In genomic region chr20:35279040-35279439, GRCh38 we compare ENCODE assay signal across 12 cellular contexts. TPM values are rescaled to one million over a fixed set of nuclear protein-coding genes. Genes with fewer than 3 reads are reported as not detected.
DNase-seq lines count a peak whose midpoint lies in the region; TF ChIP-seq lines count a peak whose summit lies in the region.
"Had no signal": no experiment of that assay in that cellular context is flagged by ENCODE, and none has a peak within 500 bp of the region (broad histone marks: within the 10 kb centered on the region; RNA-seq: fewer than 3 reads in every experiment).

No MANE protein-coding gene starts in this region.

- peaks cover 27% of the 10 kb centered on the region for H3K36me3 Mint-ChIP-seq in T-helper 1 cell treated with Interleukin-12 subunit alpha and Interleukin-12 subunit beta and Interleukin-4 antibody, amounts not matched to agents 30 μg/mL and 1 μg/mL, for 36 hours (ENCODE audit: low read depth)
- H3K36me3 Mint-ChIP-seq in activated T-helper 1 cell treated with anti-CD3 and anti-CD28 coated beads, Interleukin-12 subunit alpha, Interleukin-12 subunit beta, Interleukin-2, Interleukin-4 antibody, amounts not matched to agents 30 ng/mL and 10 ng/mL and 1 ng/mL, durations not matched to agents 14 hours and 24 hours and 36 hours (ENCODE audit: low read depth), result peaks cover 39% of the 10 kb centered on the region
- H3K36me3 Mint-ChIP-seq in immature natural killer cell, result peaks cover 7 to 26% (median 15%) of the 10 kb centered on the region in 3 donors

- no peak for TF ChIP-seq CTCF in stomach (IDR thresholded peaks at IDR 0.05)

- TF ChIP-seq EP300 in stomach (IDR thresholded peaks at IDR 0.05), result no peak

- no peaks in the 10 kb centered on the region for H3K9me3 Mint-ChIP-seq in T-helper 1 cell treated with Interleukin-12 subunit alpha and Interleukin-12 subunit beta and Interleukin-4 antibody, amounts not matched to agents 30 μg/mL and 1 μg/mL, for 36 hours
- no peaks in the 10 kb centered on the region for H3K9me3 Mint-ChIP-seq in activated T-helper 1 cell treated with anti-CD3 and anti-CD28 coated beads, Interleukin-12 subunit alpha, Interleukin-12 subunit beta, Interleukin-2, Interleukin-4 antibody, amounts not matched to agents 30 ng/mL and 10 ng/mL and 1 ng/mL, durations not matched to agents 14 hours and 24 hours and 36 hours
- no peaks in the 10 kb centered on the region for H3K9me3 Mint-ChIP-seq in immature natural killer cell

- peaks cover 21 to 74% (median 62%) of the 10 kb centered on the region in 4 donors for H3K36me3 ChIP-seq in stomach

- no peaks in the 10 kb centered on the region for H3K27me3 Mint-ChIP-seq in T-helper 1 cell treated with Interleukin-12 subunit alpha and Interleukin-12 subunit beta and Interleukin-4 antibody, amounts not matched to agents 30 μg/mL and 1 μg/mL, for 36 hours (ENCODE audit: low read depth)
- no peaks in the 10 kb centered on the region for H3K27me3 Mint-ChIP-seq in activated T-helper 1 cell treated with anti-CD3 and anti-CD28 coated beads, Interleukin-12 subunit alpha, Interleukin-12 subunit beta, Interleukin-2, Interleukin-4 antibody, amounts not matched to agents 30 ng/mL and 10 ng/mL and 1 ng/mL, durations not matched to agents 14 hours and 24 hours and 36 hours (ENCODE audit: insufficient read depth)
- peaks cover 0 to 7% (median 3%) of the 10 kb centered on the region in 3 donors for H3K27me3 Mint-ChIP-seq in immature natural killer cell (ENCODE audit: low read depth in 3 of 3)

- peaks cover 29 to 76% (median 69%) of the 10 kb centered on the region in 4 donors for H3K4me1 ChIP-seq in stomach

- H3K4me3 ChIP-seq in stomach, result no peak overlapping the region

- H3K27ac Mint-ChIP-seq in T-helper 1 cell treated with Interleukin-12 subunit alpha and Interleukin-12 subunit beta and Interleukin-4 antibody, amounts not matched to agents 30 μg/mL and 1 μg/mL, for 36 hours, result peak overlapping the region; percentile 79
- H3K27ac Mint-ChIP-seq in activated T-helper 1 cell treated with anti-CD3 and anti-CD28 coated beads, Interleukin-12 subunit alpha, Interleukin-12 subunit beta, Interleukin-2, Interleukin-4 antibody, amounts not matched to agents 30 ng/mL and 10 ng/mL and 1 ng/mL, durations not matched to agents 14 hours and 24 hours and 36 hours, result peak overlapping the region; percentile 62
- H3K27ac Mint-ChIP-seq in immature natural killer cell, result peak overlapping the region; percentile 89 to 97 (median 90)

- no peak for TF ChIP-seq POLR2A in stomach (IDR thresholded peaks at IDR 0.05)

- H3K4me1 Mint-ChIP-seq in T-helper 1 cell treated with Interleukin-12 subunit alpha and Interleukin-12 subunit beta and Interleukin-4 antibody, amounts not matched to agents 30 μg/mL and 1 μg/mL, for 36 hours (ENCODE audit: low read depth), result peaks cover 14% of the 10 kb centered on the region
- H3K4me1 Mint-ChIP-seq in activated T-helper 1 cell treated with anti-CD3 and anti-CD28 coated beads, Interleukin-12 subunit alpha, Interleukin-12 subunit beta, Interleukin-2, Interleukin-4 antibody, amounts not matched to agents 30 ng/mL and 10 ng/mL and 1 ng/mL, durations not matched to agents 14 hours and 24 hours and 36 hours (ENCODE audit: low read depth), result peaks cover 28% of the 10 kb centered on the region
- H3K4me1 Mint-ChIP-seq in immature natural killer cell, result peaks cover 35 to 36% of the 10 kb centered on the region in 2 donors

- H3K27ac ChIP-seq in stomach, result peak overlapping the region; percentile 96 to 99 (median 99)

- no peaks in the 10 kb centered on the region for H3K9me3 ChIP-seq in stomach

- H3K4me3 Mint-ChIP-seq in T-helper 1 cell treated with Interleukin-12 subunit alpha and Interleukin-12 subunit beta and Interleukin-4 antibody, amounts not matched to agents 30 μg/mL and 1 μg/mL, for 36 hours, result no peak overlapping the region
- H3K4me3 Mint-ChIP-seq in activated T-helper 1 cell treated with anti-CD3 and anti-CD28 coated beads, Interleukin-12 subunit alpha, Interleukin-12 subunit beta, Interleukin-2, Interleukin-4 antibody, amounts not matched to agents 30 ng/mL and 10 ng/mL and 1 ng/mL, durations not matched to agents 14 hours and 24 hours and 36 hours, result peak overlapping the region; percentile 79
- H3K4me3 Mint-ChIP-seq in immature natural killer cell, result peak overlapping the region in 1 of 5 donors; percentile 98

- H3K27me3 ChIP-seq in stomach, result no peaks in the 10 kb centered on the region

- 26 to 67% (median 50%) methylated on average over 3 to 5 of the region's 5 CpGs for WGBS in stomach, 5 donors

- intact Hi-C loops in activated T-helper 1 cell treated with anti-CD3 and anti-CD28 coated beads, Interleukin-12 subunit alpha, Interleukin-12 subunit beta, Interleukin-2, Interleukin-4 antibody, amounts not matched to agents 30 ng/mL and 10 ng/mL and 1 ng/mL, durations not matched to agents 14 hours and 24 hours and 36 hours (cut with micrococcal nuclease), result loop anchor here (5.0 to 10.0 kb wide), 3 partner anchors 324 to 574 kb away; partner anchors contain the start of genes GGT7, GSS, MYH7B and TP53INP2
- intact Hi-C loops in stomach (cut with DNase I; ENCODE audit: low total_unique reads), result no loop called here

- DNase-seq in T-helper 1 cell (no peak), immature natural killer cell (no peak), stomach (peak; percentile 82), NCI-H1436 treated with DMSO at 0.1 percent for 48 hours (lab: John Stamatoyannopoulos, UW) (no peak), NCI-H2107 treated with DMSO at 0.1 percent for 48 hours (lab: John Stamatoyannopoulos, UW; ENCODE audit: unreplicated experiment) (no peak)
- DNase-seq in activated T-helper 1 cell treated with anti-CD3 and anti-CD28 coated beads, Interleukin-12 subunit alpha, Interleukin-12 subunit beta, Interleukin-2, Interleukin-4 antibody, amounts not matched to agents 30 ng/mL and 10 ng/mL and 1 ng/mL, durations not matched to agents 14 hours and 24 hours and 36 hours (ENCODE audit: low spot score), result no peak
- DNase-seq in effector CD4-positive, alpha-beta T cell, result no peak
- DNase-seq: KBM-7, mesendoderm, NCI-H526, T-helper 9 cell had no signal

RNA-seq across cellular contexts. Expression of gene MMP24OS, which starts 1.1 kb away (rescaled TPM):
- 25.0 and 27.0 TPM in 2 replicates for total RNA-seq in activated T-helper 1 cell treated with anti-CD3 and anti-CD28 coated beads, Interleukin-12 subunit alpha, Interleukin-12 subunit beta, Interleukin-2, Interleukin-4 antibody, amounts not matched to agents 30 ng/mL and 10 ng/mL and 1 ng/mL, durations not matched to agents 14 hours and 24 hours and 36 hours
- polyA plus RNA-seq in immature natural killer cell (10 to 100 TPM in 2 of 3 donors, 1 to 10 TPM in 1; 5.1 to 22.2 (median 17.7) TPM), stomach (10 to 100 TPM; 27.3 to 82.4 (median 58.3) TPM)
- 10 to 100 TPM; 16.2 to 70.7 (median 37.9) TPM for total RNA-seq in stomach

RNA-seq across cellular contexts. Expression of gene EIF6, which starts 5.5 kb away (rescaled TPM):
- total RNA-seq in activated T-helper 1 cell treated with anti-CD3 and anti-CD28 coated beads, Interleukin-12 subunit alpha, Interleukin-12 subunit beta, Interleukin-2, Interleukin-4 antibody, amounts not matched to agents 30 ng/mL and 10 ng/mL and 1 ng/mL, durations not matched to agents 14 hours and 24 hours and 36 hours, result 232 TPM in 2 replicates
- polyA plus RNA-seq in immature natural killer cell, result 100 to 1,000 TPM; 236 to 379 (median 249) TPM
- total RNA-seq in stomach, result 10 to 100 TPM; 16.3 to 99.5 (median 88.9) TPM
- 100 to 1,000 TPM; 123 to 163 (median 163) TPM for polyA plus RNA-seq in stomach

RNA-seq across cellular contexts. Expression of gene FAM83C, which starts 13.2 kb away (rescaled TPM):
- total RNA-seq in activated T-helper 1 cell treated with anti-CD3 and anti-CD28 coated beads, Interleukin-12 subunit alpha, Interleukin-12 subunit beta, Interleukin-2, Interleukin-4 antibody, amounts not matched to agents 30 ng/mL and 10 ng/mL and 1 ng/mL, durations not matched to agents 14 hours and 24 hours and 36 hours, result not detected in 2 replicates
- not detected for polyA plus RNA-seq in immature natural killer cell
- total RNA-seq in stomach, result not detected
- 1 to 10 TPM in 1 of 3 donors, not detected in 2; 6.5 TPM for polyA plus RNA-seq in stomach

RNA-seq across cellular contexts. Expression of gene MMP24, which starts 52.5 kb away (rescaled TPM):
- total RNA-seq in activated T-helper 1 cell treated with anti-CD3 and anti-CD28 coated beads, Interleukin-12 subunit alpha, Interleukin-12 subunit beta, Interleukin-2, Interleukin-4 antibody, amounts not matched to agents 30 ng/mL and 10 ng/mL and 1 ng/mL, durations not matched to agents 14 hours and 24 hours and 36 hours, result 0.05 TPM in 1 of 2 replicates, not detected in the other
- polyA plus RNA-seq in immature natural killer cell (under 1 TPM in 2 of 3 donors, not detected in 1; 0.06 to 0.17 TPM), stomach (1 to 10 TPM in 1 of 3 donors, under 1 TPM in 2; 0.15 to 1.7 (median 0.20) TPM)
- total RNA-seq in stomach, result 1 to 10 TPM in 3 of 5 donors, not detected in 2; 1.5 to 6.2 (median 2.7) TPM
